21 cellular contexts compared by ENCODE assay signal in the genomic region with DNA sequence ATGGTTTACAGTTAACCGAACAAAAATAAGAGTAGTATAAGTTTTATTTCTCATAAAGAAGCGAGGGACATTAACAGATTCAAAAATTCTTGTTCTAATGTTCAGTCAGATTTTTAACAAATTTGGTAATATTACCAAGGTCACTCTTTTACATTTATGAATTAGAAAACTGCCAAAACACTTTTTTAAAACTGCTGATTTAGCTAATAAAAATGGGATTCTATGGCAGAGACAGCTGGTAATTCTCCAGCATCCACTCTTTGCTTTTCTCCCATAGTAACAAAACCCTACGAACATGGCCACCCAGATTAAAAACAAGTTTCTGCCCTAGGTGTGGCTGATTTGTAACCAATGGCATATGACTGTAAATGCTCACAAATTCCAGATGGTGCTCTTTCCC.
"Had no signal": no experiment of that assay in that cellular context is flagged by ENCODE, and none has a peak within 500 bp of the region (broad histone marks: within the 10 kb centered on the region; RNA-seq: fewer than 3 reads in every experiment).

No MANE protein-coding gene starts in this region.

- H3K27me3 Mint-ChIP-seq: activated CD4-positive, alpha-beta memory T cell treated with anti-CD3 and anti-CD28 coated beads, Interleukin-2, amount 10 ng/mL, durations not matched to agents 7 days and 5 days; activated naive CD8-positive, alpha-beta T cell treated with anti-CD3 and anti-CD28 coated beads, Interleukin-2, amount 10 ng/mL, durations not matched to agents 7 days and 5 days; progenitor cell of endocrine pancreas had no signal

- DNase-seq: activated CD4-positive, alpha-beta memory T cell treated with anti-CD3 and anti-CD28 coated beads, Interleukin-2, amount 10 ng/mL, durations not matched to agents 7 days and 5 days; activated CD4-positive, alpha-beta T cell treated with anti-CD3 and anti-CD28 coated beads for 4 hours; activated gamma-delta T cell treated with Interleukin-2 at 50 U/mL for 16 hours; activated naive CD8-positive, alpha-beta T cell treated with anti-CD3 and anti-CD28 coated beads, Interleukin-2, amount 10 ng/mL, durations not matched to agents 7 days and 5 days; activated T-cell treated with anti-CD3 and anti-CD28 coated beads, Interleukin-2, amount 50 U/mL, for 48 hours; brain microvascular endothelial cell; gastrocnemius medialis; head of caudate nucleus; kidney; occipital lobe; stimulated activated CD4-positive, alpha-beta T cell treated with anti-CD3 and anti-CD28 coated beads, Interleukin-2, amount 100 ng/mL, for 24 hours; stimulated activated naive CD8-positive, alpha-beta T cell treated with anti-CD3 and anti-CD28 coated beads, Interleukin-15, Interleukin-2, amounts not matched to agents 100 U/mL and 50 U/mL, for 24 hours; substantia nigra; T-helper 2 cell; WERI-Rb-1 had no signal

- H3K4me3 ChIP-seq: coronary artery, gastrocnemius medialis, lung, right atrium auricular region, tibial nerve had no signal

- H3K27ac Mint-ChIP-seq: activated naive CD8-positive, alpha-beta T cell treated with anti-CD3 and anti-CD28 coated beads, Interleukin-2, amount 10 ng/mL, durations not matched to agents 7 days and 5 days; progenitor cell of endocrine pancreas had no signal

- H3K4me1 ChIP-seq: right atrium auricular region, tibial nerve had no signal

- H3K27me3 ChIP-seq: brain microvascular endothelial cell, gastrocnemius medialis, right atrium auricular region, tibial nerve had no signal

- H3K27ac ChIP-seq: brain microvascular endothelial cell, coronary artery, gastrocnemius medialis, right atrium auricular region, tibial nerve, WERI-Rb-1 had no signal

- H3K9me3 Mint-ChIP-seq: activated CD4-positive, alpha-beta memory T cell treated with anti-CD3 and anti-CD28 coated beads, Interleukin-2, amount 10 ng/mL, durations not matched to agents 7 days and 5 days; activated naive CD8-positive, alpha-beta T cell treated with anti-CD3 and anti-CD28 coated beads, Interleukin-2, amount 10 ng/mL, durations not matched to agents 7 days and 5 days had no signal

- H3K4me3 Mint-ChIP-seq: activated CD4-positive, alpha-beta memory T cell treated with anti-CD3 and anti-CD28 coated beads, Interleukin-2, amount 10 ng/mL, durations not matched to agents 7 days and 5 days; activated naive CD8-positive, alpha-beta T cell treated with anti-CD3 and anti-CD28 coated beads, Interleukin-2, amount 10 ng/mL, durations not matched to agents 7 days and 5 days had no signal

- ATAC-seq: gastrocnemius medialis; left lobe of liver; stimulated activated naive CD8-positive, alpha-beta T cell treated with anti-CD3 and anti-CD28 coated beads, Interleukin-15, Interleukin-2, amounts not matched to agents 100 U/mL and 50 U/mL, for 24 hours had no signal
